In the genomic region with DNA sequence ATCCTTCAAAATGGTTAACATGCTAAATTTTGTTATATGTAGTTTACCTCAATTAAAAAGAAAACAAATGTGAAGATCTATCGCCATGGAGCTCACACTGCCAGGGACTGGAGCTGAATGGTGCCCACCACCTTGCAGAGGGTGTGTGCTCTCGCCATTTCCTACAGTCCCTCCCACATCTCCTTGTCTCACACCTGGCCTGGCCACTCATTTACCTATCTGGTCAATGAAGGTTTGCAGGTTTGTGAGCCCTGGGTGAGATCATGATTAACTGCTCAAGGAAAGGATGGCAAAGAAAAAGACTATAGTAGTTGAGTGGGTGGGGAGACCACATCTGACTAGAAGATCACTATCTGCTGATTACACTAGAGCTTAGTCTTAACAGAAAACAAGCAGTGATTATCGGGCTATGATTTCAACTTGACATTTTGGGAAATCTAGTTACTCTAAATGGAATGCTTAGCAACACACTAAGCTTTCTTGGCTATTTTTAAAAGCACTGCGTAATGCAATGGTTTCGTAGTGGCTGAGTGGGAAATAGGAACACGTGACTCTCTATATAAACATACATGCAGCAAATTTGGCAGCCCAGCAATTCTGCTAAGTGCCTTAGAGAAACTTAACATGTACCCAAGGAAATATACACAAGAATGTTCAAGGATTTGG, we compare ENCODE assay signal across 13 cellular contexts. TPM values are rescaled to one million over a fixed set of nuclear protein-coding genes. Genes with fewer than 3 reads are reported as not detected.
A peak's percentile ranks its signal among the peaks of the same experiment; 100 is the strongest.
DNase-seq lines count a peak whose midpoint lies in the region; ATAC-seq lines count a peak whose summit lies in the region.
"Had no signal": no experiment of that assay in that cellular context is flagged by ENCODE, and none has a peak within 500 bp of the region (broad histone marks: within the 10 kb centered on the region; RNA-seq: fewer than 3 reads in every experiment).

No MANE protein-coding gene starts in this region.

- peaks cover 7% of the 10 kb centered on the region for H3K4me1 Mint-ChIP-seq in T-helper 17 cell

- no peak overlapping the region for H3K9ac ChIP-seq in iPS-20b (ENCODE audit: low read depth, low read length)

- peaks cover 62% of the 10 kb centered on the region for H3K36me3 ChIP-seq in iPS-20b (ENCODE audit: insufficient read depth, low read depth, low read length)

- no peaks in the 10 kb centered on the region for H3K27me3 Mint-ChIP-seq in T-helper 17 cell

- H3K9me3 ChIP-seq in iPS-20b (ENCODE audit: insufficient read depth, low read depth, low read length) (no peaks in the 10 kb centered on the region), T-helper 17 cell (ENCODE audit: control insufficient read depth, low read length, poor library complexity, severe bottlenecking) (no peaks in the 10 kb centered on the region)

- ATAC-seq in T-helper 17 cell (no peak), GM21723 (IDR thresholded peaks at IDR 0.05; ENCODE audit: unreplicated experiment) (no peak)
- ATAC-seq: K562 had no signal

- H3K27ac Mint-ChIP-seq in T-helper 17 cell: no peak overlapping the region
- H3K27ac Mint-ChIP-seq: activated naive CD4-positive, alpha-beta T cell treated with anti-CD3 and anti-CD28 coated beads for 36 hours had no signal

- H3K27me3 ChIP-seq in iPS-20b (ENCODE audit: insufficient read depth, low read length): no peaks in the 10 kb centered on the region

- H3K27ac ChIP-seq in cingulate gyrus (ENCODE audit: low read depth, low read length) (peak overlapping the region; percentile 57), iPS-20b (ENCODE audit: low read length) (peak overlapping the region; percentile 64)
- H3K27ac ChIP-seq: VCaP had no signal

- H3K4me1 ChIP-seq in iPS-20b (ENCODE audit: insufficient read depth, low read length): peaks cover 57% of the 10 kb centered on the region

- no peak overlapping the region for H3K4me3 ChIP-seq in iPS-20b (ENCODE audit: low read length)
- H3K4me3 ChIP-seq: K562 had no signal

- peak; percentile 48 for DNase-seq in LHCN-M2 (ENCODE audit: low read depth)
- peak; percentile 26 for DNase-seq in superior temporal gyrus (ENCODE audit: extremely low spot score)
- DNase-seq in T-helper 17 cell: no peak
- no peak for DNase-seq in NCI-H187 treated with DMSO at 0.1 percent for 48 hours (lab: John Stamatoyannopoulos, UW)
- DNase-seq in activated CD4-positive, alpha-beta T cell treated with anti-CD3 and anti-CD28 coated beads, Interleukin-2, amount 50 U/mL, for 4 hours: no peak
- DNase-seq: activated naive CD4-positive, alpha-beta T cell treated with anti-CD3 and anti-CD28 coated beads for 36 hours; glutamatergic neuron had no signal

- H3K36me3 Mint-ChIP-seq in T-helper 17 cell (ENCODE audit: low read depth): peaks cover 9% of the 10 kb centered on the region

- no peak overlapping the region for H3K4me3 Mint-ChIP-seq in T-helper 17 cell
- H3K4me3 Mint-ChIP-seq: activated naive CD4-positive, alpha-beta T cell treated with anti-CD3 and anti-CD28 coated beads for 36 hours; neural crest cell had no signal

RNA-seq across cellular contexts. Expression of a gene that starts 27.3 kb away (rescaled TPM):
- total RNA-seq in LHCN-M2 (2014; rRNA removed): 51.9 and 58.0 TPM in 2 replicates
- polyA plus RNA-seq in LHCN-M2 (2012): 18.5 TPM
- total RNA-seq in T-helper 17 cell: 10 to 100 TPM; 29.9 to 31.4 TPM

Comparison
In these comparisons a context has a peak if more than half of its experiments do, and no peak if none do; other contexts are left out.
1. DNase-seq: peak in LHCN-M2 (single experiment) and superior temporal gyrus (single experiment); none in T-helper 17 cell (0 of 3), NCI-H187 treated with DMSO at 0.1 percent for 48 hours (single experiment) and activated CD4-positive, alpha-beta T cell treated with anti-CD3 and anti-CD28 coated beads, Interleukin-2, amount 50 U/mL, for 4 hours (0 of 2).